ENCODE assay signal across 11 cellular contexts in genomic region chr17:57918017-57918895, GRCh38. TPM values are rescaled to one million over a fixed set of nuclear protein-coding genes. Genes with fewer than 3 reads are reported as not detected.
DNase-seq lines count a peak whose midpoint lies in the region; ATAC-seq and TF ChIP-seq lines count a peak whose summit lies in the region.
"Had no signal": no experiment of that assay in that cellular context is flagged by ENCODE, and none has a peak within 500 bp of the region (broad histone marks: within the 10 kb centered on the region; RNA-seq: fewer than 3 reads in every experiment).

No MANE protein-coding gene starts in this region.

- no peak overlapping the region; the same call in 1 of the 2 replicates for H3K27ac Mint-ChIP-seq in WTC11
- H3K27ac Mint-ChIP-seq in stimulated activated naive CD8-positive, alpha-beta T cell treated with anti-CD3 and anti-CD28 coated beads, Interleukin-15, amount 100 ng/mL, for 72 hours, result no peak overlapping the region
- H3K27ac Mint-ChIP-seq: IgD-negative memory B cell had no signal

- peaks cover 68 to 79% (median 78%) of the 10 kb centered on the region in 3 donors for H3K4me1 ChIP-seq in skeletal muscle tissue (ENCODE audit: control insufficient read depth in 3 of 3, insufficient read depth in 3 of 3, low read length in 3 of 3)

- H3K4me1 Mint-ChIP-seq in WTC11, result peaks cover 56% of the 10 kb centered on the region
- H3K4me1 Mint-ChIP-seq in stimulated activated naive CD8-positive, alpha-beta T cell treated with anti-CD3 and anti-CD28 coated beads, Interleukin-15, amount 100 ng/mL, for 72 hours, result no peaks in the 10 kb centered on the region
- H3K4me1 Mint-ChIP-seq: IgD-negative memory B cell had no signal

- peak; percentile 60 for DNase-seq in GM03348 (ENCODE audit: low spot score)
- no peak for DNase-seq in WTC11 (ENCODE audit: low spot score)
- DNase-seq in fibroblast of villous mesenchyme (ENCODE audit: low read depth), result peak; percentile 35
- DNase-seq in stimulated activated naive CD8-positive, alpha-beta T cell treated with anti-CD3 and anti-CD28 coated beads, Interleukin-15, amount 100 ng/mL, for 72 hours, result no peak
- DNase-seq in NCI-H1417 (lab: John Stamatoyannopoulos, UW), result no peak
- no peak for DNase-seq in retina
- DNase-seq in NCI-H774 (lab: John Stamatoyannopoulos, UW), result no peak
- DNase-seq: effector CD4-positive, alpha-beta T cell; NCI-H2227 treated with DMSO at 0.1 percent for 48 hours had no signal

- POLR2A ChIA-PET in WTC11 (lab: Charles Lee), result no interaction called here

- CTCF ChIA-PET in WTC11 (lab: Charles Lee), result interaction anchor here (0.6 to 1.2 kb wide), 2 partner anchors 54 to 82 kb away, joined by 3 read pairs; no protein-coding TSS in a partner anchor

- H3K4me3 ChIP-seq in fibroblast of villous mesenchyme (ENCODE audit: low read depth, low read length) (no peak overlapping the region), skeletal muscle tissue (ENCODE audit: low read length in 3 of 3) (no peak overlapping the region)

- H3K27me3 Mint-ChIP-seq in WTC11 (ENCODE audit: low read depth), result no peaks in the 10 kb centered on the region
- peaks cover 27% of the 10 kb centered on the region for H3K27me3 Mint-ChIP-seq in stimulated activated naive CD8-positive, alpha-beta T cell treated with anti-CD3 and anti-CD28 coated beads, Interleukin-15, amount 100 ng/mL, for 72 hours

- TF ChIP-seq CTCF in WTC11 (IDR thresholded peaks at IDR 0.05), result no peak
- TF ChIP-seq CTCF in fibroblast of villous mesenchyme (IDR thresholded peaks at IDR 0.05; ENCODE audit: insufficient read depth, low read depth, low read length), result no peak

- H3K27ac ChIP-seq in skeletal muscle tissue (ENCODE audit: low read depth, low read length), result peak overlapping the region; percentile 65

- 0 out of 2 replicates have a peak, but pooled peaks have one; percentile 9 for ATAC-seq in WTC11
- ATAC-seq in stimulated activated naive CD8-positive, alpha-beta T cell treated with anti-CD3 and anti-CD28 coated beads, Interleukin-15, amount 100 ng/mL, for 72 hours, result no peak

- no peak overlapping the region for H3K4me3 Mint-ChIP-seq in WTC11
- H3K4me3 Mint-ChIP-seq in stimulated activated naive CD8-positive, alpha-beta T cell treated with anti-CD3 and anti-CD28 coated beads, Interleukin-15, amount 100 ng/mL, for 72 hours, result no peak overlapping the region
- H3K4me3 Mint-ChIP-seq: IgD-negative memory B cell had no signal

- no peaks in the 10 kb centered on the region for H3K36me3 ChIP-seq in skeletal muscle tissue (ENCODE audit: control insufficient read depth in 3 of 3, insufficient read depth in 3 of 3, low read length in 3 of 3)

- no peaks in the 10 kb centered on the region for H3K9me3 ChIP-seq in skeletal muscle tissue (ENCODE audit: control insufficient read depth in 3 of 3, low read length in 3 of 3)

- H3K36me3 Mint-ChIP-seq in WTC11, result no peaks in the 10 kb centered on the region
- H3K36me3 Mint-ChIP-seq: IgD-negative memory B cell had no signal

- no peaks in the 10 kb centered on the region for H3K9me3 Mint-ChIP-seq in WTC11
- H3K9me3 Mint-ChIP-seq in stimulated activated naive CD8-positive, alpha-beta T cell treated with anti-CD3 and anti-CD28 coated beads, Interleukin-15, amount 100 ng/mL, for 72 hours, result no peaks in the 10 kb centered on the region
- H3K9me3 Mint-ChIP-seq: IgD-negative memory B cell had no signal

- no peaks in the 10 kb centered on the region for H3K27me3 ChIP-seq in skeletal muscle tissue (ENCODE audit: control insufficient read depth in 3 of 3, insufficient read depth in 3 of 3, low read length in 3 of 3)

- no peak overlapping the region for H3K9ac ChIP-seq in skeletal muscle tissue (ENCODE audit: low read depth in 1 of 3, low read length in 3 of 3)

TF ChIP-seq in WTC11, 78 proteins besides CTCF, POLR2A, EP300 and RAD21:
- no peak for TF ChIP-seq FOXP1 (CRISPR knock-in tag; IDR thresholded peaks at IDR 0.05; ENCODE audit: borderline replicate concordance)
- TF ChIP-seq MLX (CRISPR knock-in tag; IDR thresholded peaks at IDR 0.05), result no peak
- no peak for TF ChIP-seq ZNF219 (CRISPR knock-in tag; IDR thresholded peaks at IDR 0.05; ENCODE audit: borderline replicate concordance)
- TF ChIP-seq SOX15 (CRISPR knock-in tag; IDR thresholded peaks at IDR 0.05), result no peak
- TF ChIP-seq NFYB (CRISPR knock-in tag; conservative IDR thresholded peaks at IDR 0.05; ENCODE audit: low read depth), result no peak
- no peak for TF ChIP-seq TEAD4 (CRISPR knock-in tag; IDR thresholded peaks at IDR 0.05)
- TF ChIP-seq CREM (CRISPR knock-in tag; IDR thresholded peaks at IDR 0.05), result no peak
- no peak for TF ChIP-seq ERG (CRISPR knock-in tag; IDR thresholded peaks at IDR 0.05)
- TF ChIP-seq HMGXB4 (CRISPR knock-in tag; IDR thresholded peaks at IDR 0.05), result no peak
- no peak for TF ChIP-seq KAT7 (CRISPR knock-in tag; IDR thresholded peaks at IDR 0.05; ENCODE audit: borderline replicate concordance)
TF ChIP-seq in WTC11: peak in this region for 0.

RNA-seq across cellular contexts. Expression of gene CUEDC1, which starts 37.0 kb away (rescaled TPM):
- total RNA-seq in WTC11 (2021) (6.5 to 12.2 TPM (median 9.4 TPM) in 3 replicates), fibroblast of villous mesenchyme (21.6 and 22.9 TPM in 2 replicates), skeletal muscle tissue (10.4 TPM)

Comparison
In these comparisons a context has a peak if more than half of its experiments do, and no peak if none do; other contexts are left out.
1. DNase-seq: peak in GM03348 (single experiment) and fibroblast of villous mesenchyme (single experiment); none in WTC11 (single experiment), stimulated activated naive CD8-positive, alpha-beta T cell treated with anti-CD3 and anti-CD28 coated beads, Interleukin-15, amount 100 ng/mL, for 72 hours (0 of 2), NCI-H1417 (0 of 3), retina (single experiment) and NCI-H774 (single experiment).